ENCODE assay signal across 14 cellular contexts in the genomic region with DNA sequence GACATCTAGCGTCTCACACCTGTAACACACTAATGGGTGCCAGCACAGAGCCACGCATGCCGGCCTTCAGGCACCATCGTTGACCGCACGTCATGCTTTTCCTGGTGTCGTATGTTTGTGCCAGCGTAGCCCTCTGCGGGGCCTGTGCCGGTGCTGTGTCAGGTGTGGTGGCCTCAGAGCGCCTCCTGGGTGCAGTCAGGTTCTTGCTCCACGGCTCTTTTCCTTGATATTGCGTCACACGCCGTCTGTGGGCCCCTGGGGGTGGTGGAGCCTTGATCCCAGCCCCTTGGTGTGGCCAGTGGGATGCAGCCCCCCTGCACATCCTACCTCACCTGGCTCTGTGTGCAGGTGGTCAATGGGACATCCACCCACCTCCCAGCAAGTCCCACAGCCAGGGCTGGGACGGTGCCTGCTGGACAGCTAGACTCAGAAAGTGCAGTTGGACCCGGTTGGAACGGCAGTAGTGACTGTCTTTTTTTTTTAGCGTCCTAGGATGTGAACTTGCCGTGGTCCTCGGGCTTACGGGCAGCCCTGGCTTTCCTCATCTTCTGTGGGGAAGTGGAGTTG.
DNase-seq lines count a peak whose midpoint lies in the region; ATAC-seq and TF ChIP-seq lines count a peak whose summit lies in the region.
"Had no signal": no experiment of that assay in that cellular context is flagged by ENCODE, and none has a peak within 500 bp of the region (broad histone marks: within the 10 kb centered on the region; RNA-seq: fewer than 3 reads in every experiment).

No MANE protein-coding gene starts in this region.

- no peak for ATAC-seq in central memory CD8-positive, alpha-beta T cell (replicated peaks; ENCODE audit: extremely low read depth, poor library complexity, severe bottlenecking)
- ATAC-seq: Right ventricle myocardium inferior had no signal

- H3K4me1 ChIP-seq in BLaER1 treated with 17β-estradiol and CSF1 and Interleukin-3, amounts not matched to agents 10 nM and 100 nM, result peaks cover 44 to 61% (median 58%) of the 10 kb centered on the region in 10 experiments
- H3K4me1 ChIP-seq in HEK293 (ENCODE audit: control insufficient read depth, insufficient read depth, low read length), result no peaks in the 10 kb centered on the region; the same call in 1 of the 2 replicates
- H3K4me1 ChIP-seq in neutrophil (ENCODE audit: control insufficient read depth in 1 of 2, insufficient read depth in 1 of 2, low read depth in 1 of 2, low read length in 1 of 2), result peaks cover 72 to 80% of the 10 kb centered on the region in 2 experiments
- H3K4me1 ChIP-seq: Peyer's patch had no signal

- peaks cover 26% of the 10 kb centered on the region for H3K4me1 Mint-ChIP-seq in central memory CD8-positive, alpha-beta T cell

- POLR2A ChIA-PET in HEK293 (lab: Yijun Ruan, JAX), result no interaction called here

- H3K4me3 ChIP-seq in BLaER1 treated with 17β-estradiol and CSF1 and Interleukin-3, amounts not matched to agents 10 nM and 100 nM, result no peak overlapping the region
- H3K4me3 ChIP-seq in HEK293 (ENCODE audit: low read depth, low read length) (no peak overlapping the region), neutrophil (ENCODE audit: low read depth in 1 of 2, low read length in 1 of 2) (peak overlapping the region; percentile 19 to 46), WERI-Rb-1 (ENCODE audit: low read depth, low read length) (no peak overlapping the region)
- H3K4me3 ChIP-seq: Peyer's patch had no signal

- H3K9me3 ChIP-seq in BLaER1 treated with 17β-estradiol and CSF1 and Interleukin-3, amounts not matched to agents 10 nM and 100 nM (replicated peaks in 1 of 11), result peaks cover 0 to 6% (median 0%) of the 10 kb centered on the region in 11 experiments; a peak in 1 of 22 replicates
- H3K9me3 ChIP-seq in HEK293 (ENCODE audit: control insufficient read depth, insufficient read depth, low read depth, low read length) (no peaks in the 10 kb centered on the region), neutrophil (no peaks in the 10 kb centered on the region), WERI-Rb-1 (ENCODE audit: severe bottlenecking) (no peaks in the 10 kb centered on the region)
- H3K9me3 ChIP-seq: Peyer's patch had no signal

- no peaks in the 10 kb centered on the region for H3K27me3 Mint-ChIP-seq in central memory CD8-positive, alpha-beta T cell

- H3K27ac ChIP-seq in BLaER1 treated with 17β-estradiol and CSF1 and Interleukin-3, amounts not matched to agents 10 nM and 100 nM, result peak overlapping the region in 8 of 11 experiments; percentile 7 to 76 (median 70); a peak in 9 of 22 replicates
- H3K27ac ChIP-seq in HEK293 (ENCODE audit: extremely low read depth, low read depth, low read length) (no peak overlapping the region), neutrophil (peak overlapping the region; percentile 97), WERI-Rb-1 (no peak overlapping the region)
- H3K27ac ChIP-seq: Peyer's patch had no signal

- peaks cover 59 to 100% (median 87%) of the 10 kb centered on the region in 11 experiments for H3K36me3 ChIP-seq in BLaER1 treated with 17β-estradiol and CSF1 and Interleukin-3, amounts not matched to agents 10 nM and 100 nM
- peaks cover 7 to 96% of the 10 kb centered on the region in 2 experiments; a peak in 2 of 3 replicates for H3K36me3 ChIP-seq in HEK293 (ENCODE audit: control insufficient read depth in 2 of 2, insufficient read depth in 1 of 2, low read length in 2 of 2)
- H3K36me3 ChIP-seq in neutrophil, result no peaks in the 10 kb centered on the region
- H3K36me3 ChIP-seq in WERI-Rb-1, result peaks cover 96% of the 10 kb centered on the region

- peak overlapping the region; percentile 47 for H3K27ac Mint-ChIP-seq in central memory CD8-positive, alpha-beta T cell (ENCODE audit: low read depth)

- H3K4me3 Mint-ChIP-seq in central memory CD8-positive, alpha-beta T cell, result no peak overlapping the region

- peak overlapping the region; percentile 76 to 94 (median 80); a peak in 21 of 22 replicates for H3K4me2 ChIP-seq in BLaER1 treated with 17β-estradiol and CSF1 and Interleukin-3, amounts not matched to agents 10 nM and 100 nM

- H3K9me3 Mint-ChIP-seq in central memory CD8-positive, alpha-beta T cell, result no peaks in the 10 kb centered on the region

- TF ChIP-seq POLR2A in erythroblast (IDR thresholded peaks at IDR 0.05; ENCODE audit: low read length), result no peak

- DNase-seq in central memory CD8-positive, alpha-beta T cell (ENCODE audit: low spot score in 2 of 2), result no peak
- DNase-seq in erythroblast (lab: John Stamatoyannopoulos, UW), result no peak
- DNase-seq in WERI-Rb-1, result no peak
- DNase-seq in activated CD4-positive, alpha-beta T cell treated with anti-CD3 and anti-CD28 coated beads, Interleukin-2, amount 50 U/mL, for 1 hour, result no peak
- no peak for DNase-seq in DMS153 (lab: John Stamatoyannopoulos, UW)
- DNase-seq: DMS79, KG1, MV-4-11, NCI-H1694 treated with DMSO at 0.1 percent for 48 hours, Peyer's patch had no signal

- H4K20me1 ChIP-seq in BLaER1 treated with 17β-estradiol and CSF1 and Interleukin-3, amounts not matched to agents 10 nM and 100 nM, result peaks cover 42 to 100% (median 100%) of the 10 kb centered on the region in 11 experiments; a peak in 21 of 22 replicates

- peaks cover 7% of the 10 kb centered on the region for H3K36me3 Mint-ChIP-seq in central memory CD8-positive, alpha-beta T cell (ENCODE audit: insufficient read depth)

- TF ChIP-seq CTCF in HEK293 (tag by site-specific recombination; IDR thresholded peaks at IDR 0.05) (no peak), neutrophil (IDR thresholded peaks at IDR 0.05) (no peak), WERI-Rb-1 (IDR thresholded peaks at IDR 0.05; ENCODE audit: low read depth, low read length) (no peak)

- no peaks in the 10 kb centered on the region for H3K27me3 ChIP-seq in BLaER1 treated with 17β-estradiol and CSF1 and Interleukin-3, amounts not matched to agents 10 nM and 100 nM
- H3K27me3 ChIP-seq in neutrophil, result no peaks in the 10 kb centered on the region
- no peaks in the 10 kb centered on the region for H3K27me3 ChIP-seq in WERI-Rb-1 (ENCODE audit: insufficient read depth, low read depth, severe bottlenecking)
- H3K27me3 ChIP-seq: Peyer's patch had no signal

- H3K9ac ChIP-seq in BLaER1 treated with 17β-estradiol and CSF1 and Interleukin-3, amounts not matched to agents 10 nM and 100 nM, result peak overlapping the region in 4 of 11 experiments; percentile 35 to 67 (median 46); a peak in 3 of 22 replicates

- CTCF ChIA-PET in HEK293 (lab: Yijun Ruan, JAX), result no interaction called here

TF ChIP-seq in HEK293, 187 proteins besides CTCF, POLR2A, EP300 and RAD21:
- TF ChIP-seq GLIS2 (tag by site-specific recombination; IDR thresholded peaks at IDR 0.05) (0 out of 2 replicates have a peak, but pooled peaks have one; percentile 7), ZIC2 (tag by site-specific recombination; IDR thresholded peaks at IDR 0.05) (no peak), KLF16 (tag by site-specific recombination; IDR thresholded peaks at IDR 0.05) (no peak), ZFHX2 (tag by site-specific recombination; conservative IDR thresholded peaks at IDR 0.05) (no peak), ZNF785 (tag by site-specific recombination; IDR thresholded peaks at IDR 0.05) (no peak), TRIM28 (IDR thresholded peaks at IDR 0.05; ENCODE audit: borderline replicate concordance, low read length) (no peak), GLIS1 (tag by site-specific recombination; IDR thresholded peaks at IDR 0.05) (peak; percentile 16; the same call in 1 of the 2 replicates), ZNF433 (tag by site-specific recombination; IDR thresholded peaks at IDR 0.05; ENCODE audit: low read depth) (no peak), ZNF341 (tag by site-specific recombination; IDR thresholded peaks at IDR 0.05; ENCODE audit: low read depth) (no peak), SCRT2 (tag by site-specific recombination; IDR thresholded peaks at IDR 0.05) (no peak), ZNF626 (tag by site-specific recombination; IDR thresholded peaks at IDR 0.05) (no peak), ZNF837 (tag by site-specific recombination; IDR thresholded peaks at IDR 0.05) (no peak), ZNF600 (tag by site-specific recombination; IDR thresholded peaks at IDR 0.05) (no peak), ZNF423 (tag by site-specific recombination; IDR thresholded peaks at IDR 0.05) (no peak), REPIN1 (tag by site-specific recombination; IDR thresholded peaks at IDR 0.05; ENCODE audit: low read depth) (no peak)
- TF ChIP-seq, protein P1, sequence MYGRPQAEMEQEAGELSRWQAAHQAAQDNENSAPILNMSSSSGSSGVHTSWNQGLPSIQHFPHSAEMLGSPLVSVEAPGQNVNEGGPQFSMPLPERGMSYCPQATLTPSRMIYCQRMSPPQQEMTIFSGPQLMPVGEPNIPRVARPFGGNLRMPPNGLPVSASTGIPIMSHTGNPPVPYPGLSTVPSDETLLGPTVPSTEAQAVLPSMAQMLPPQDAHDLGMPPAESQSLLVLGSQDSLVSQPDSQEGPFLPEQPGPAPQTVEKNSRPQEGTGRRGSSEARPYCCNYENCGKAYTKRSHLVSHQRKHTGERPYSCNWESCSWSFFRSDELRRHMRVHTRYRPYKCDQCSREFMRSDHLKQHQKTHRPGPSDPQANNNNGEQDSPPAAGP (tag by site-specific recombination; IDR thresholded peaks at IDR 0.05), result no peak
- TF ChIP-seq, protein P2, sequence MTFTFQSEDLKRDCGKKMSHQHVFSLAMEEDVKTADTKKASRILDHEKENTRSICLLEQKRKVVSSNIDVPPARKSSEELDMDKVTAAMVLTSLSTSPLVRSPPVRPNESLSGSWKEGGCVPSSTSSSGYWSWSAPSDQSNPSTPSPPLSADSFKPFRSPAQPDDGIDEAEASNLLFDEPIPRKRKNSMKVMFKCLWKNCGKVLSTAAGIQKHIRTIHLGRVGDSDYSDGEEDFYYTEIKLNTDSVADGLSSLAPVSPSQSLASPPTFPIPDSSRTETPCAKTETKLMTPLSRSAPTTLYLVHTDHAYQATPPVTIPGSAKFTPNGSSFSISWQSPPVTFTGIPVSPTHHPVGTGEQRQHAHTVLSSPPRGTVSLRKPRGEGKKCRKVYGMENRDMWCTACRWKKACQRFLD (tag by site-specific recombination; IDR thresholded peaks at IDR 0.05), result no peak
TF ChIP-seq in HEK293: peak in this region for 2.

Comparison
In these comparisons a context has a peak if more than half of its experiments do, and no peak if none do; other contexts are left out.
1. H3K27ac ChIP-seq: peak in BLaER1 treated with 17β-estradiol and CSF1 and Interleukin-3, amounts not matched to agents 10 nM and 100 nM (8 of 11) and neutrophil (single experiment); none in HEK293 (single experiment) and WERI-Rb-1 (single experiment).
2. H3K4me3 ChIP-seq: peak in neutrophil (2 of 2); none in BLaER1 treated with 17β-estradiol and CSF1 and Interleukin-3, amounts not matched to agents 10 nM and 100 nM (0 of 10), HEK293 (single experiment) and WERI-Rb-1 (single experiment).